ENCODE assay signal across 8 cellular contexts in genomic region chr22:31561238-31561887, GRCh38.
A peak's percentile ranks its signal among the peaks of the same experiment; 100 is the strongest.
DNase-seq lines count a peak whose midpoint lies in the region; ATAC-seq lines count a peak whose summit lies in the region.

No MANE protein-coding gene starts in this region.

- peak; percentile 45 for DNase-seq in DMS53 treated with DMSO at 0.1 percent for 48 hours (lab: John Stamatoyannopoulos, UW; ENCODE audit: unreplicated experiment)
- peak; percentile 68 for DNase-seq in M059J (ENCODE audit: low read depth)
- peak; percentile 26 for DNase-seq in SHP77 treated with DMSO at 0.1 percent for 48 hours (lab: John Stamatoyannopoulos, UW)
- peak; percentile 50 for DNase-seq in activated naive CD8-positive, alpha-beta T cell treated with anti-CD3 and anti-CD28 coated beads for 36 hours
- peak; percentile 76 for DNase-seq in Right ventricle myocardium superior
- DNase-seq in posterior vena cava (ENCODE audit: low spot score) = peak; percentile 87

- H3K4me3 Mint-ChIP-seq in activated naive CD8-positive, alpha-beta T cell treated with anti-CD3 and anti-CD28 coated beads for 36 hours = no peak overlapping the region

- H3K4me1 Mint-ChIP-seq in activated naive CD8-positive, alpha-beta T cell treated with anti-CD3 and anti-CD28 coated beads for 36 hours = peaks cover 6% of the 10 kb centered on the region

- H3K9me3 Mint-ChIP-seq in activated naive CD8-positive, alpha-beta T cell treated with anti-CD3 and anti-CD28 coated beads for 36 hours = no peaks in the 10 kb centered on the region

- ATAC-seq in Right ventricle myocardium superior (ENCODE audit: poor library complexity) (peak; percentile 96), HG03460 (IDR thresholded peaks at IDR 0.05; ENCODE audit: unreplicated experiment) (no peak), GM19351 (IDR thresholded peaks at IDR 0.05; ENCODE audit: unreplicated experiment) (no peak)

- H3K27ac Mint-ChIP-seq in activated naive CD8-positive, alpha-beta T cell treated with anti-CD3 and anti-CD28 coated beads for 36 hours = peak overlapping the region; percentile 55

- intact Hi-C loops in Right ventricle myocardium superior (cut with DNase I) = no loop called here
- intact Hi-C loops in posterior vena cava (cut with DNase I) = no loop called here

- H3K27me3 Mint-ChIP-seq in activated naive CD8-positive, alpha-beta T cell treated with anti-CD3 and anti-CD28 coated beads for 36 hours = no peaks in the 10 kb centered on the region

- H3K36me3 Mint-ChIP-seq in activated naive CD8-positive, alpha-beta T cell treated with anti-CD3 and anti-CD28 coated beads for 36 hours = peaks cover 17% of the 10 kb centered on the region

Comparison
In these comparisons a context has a peak if more than half of its experiments do, and no peak if none do; other contexts are left out.
1. DNase-seq: peak in every context shown above with its lines; median percentile 87 in posterior vena cava; 76 in Right ventricle myocardium superior; 68 in M059J; 50 in activated naive CD8-positive, alpha-beta T cell treated with anti-CD3 and anti-CD28 coated beads for 36 hours; 45 in DMS53 treated with DMSO at 0.1 percent for 48 hours; 26 in SHP77 treated with DMSO at 0.1 percent for 48 hours.